In genomic region chr4:4859010-4859798, GRCh38 we compare ENCODE assay signal across 9 cellular contexts. TPM values are rescaled to one million over a fixed set of nuclear protein-coding genes. Genes with fewer than 3 reads are reported as not detected.
A peak's percentile ranks its signal among the peaks of the same experiment; 100 is the strongest.
DNase-seq lines count a peak whose midpoint lies in the region; ATAC-seq and TF ChIP-seq lines count a peak whose summit lies in the region.
"Had no signal": no experiment of that assay in that cellular context is flagged by ENCODE, and none has a peak within 500 bp of the region (broad histone marks: within the 10 kb centered on the region; RNA-seq: fewer than 3 reads in every experiment).

TSS of gene MSX1 (plus strand) at chr4:4859665. CDS start at chr4:4859900, 235 bp downstream.

- no peak within 1 kb of the TSS for H3K9ac ChIP-seq in SK-N-SH

- no peaks in the 10 kb centered on the region for H3K9me3 ChIP-seq in SK-N-SH
- H3K9me3 ChIP-seq in spleen = peaks cover 0 to 41% (median 0%) of the 10 kb centered on the region in 8 donors

- CTCF ChIA-PET in SK-N-SH (lab: Yijun Ruan, JAX) = interaction anchor here (1.0 kb wide), 1 partner anchor 10 kb away, joined by 5 read pairs; no protein-coding TSS in a partner anchor

- no peaks in the 10 kb centered on the region for H3F3A ChIP-seq in SK-N-SH (replicated peaks; ENCODE audit: insufficient read depth)

- H3K27me3 ChIP-seq in SK-N-SH (ENCODE audit: insufficient read depth) (peaks cover 77% of the 10 kb centered on the region), spleen (replicated peaks in 1 of 7) (peaks cover 3 to 100% (median 91%) of the 10 kb centered on the region in 7 donors)

- H3K4me1 ChIP-seq in SK-N-SH (ENCODE audit: control insufficient read depth in 1 of 2, insufficient read depth in 2 of 2, low read depth in 1 of 2, low read length in 1 of 2) (peaks cover 0 to 8% of the 10 kb centered on the region in 2 experiments; a peak in 1 of 4 replicates), spleen (peaks cover 0 to 76% (median 40%) of the 10 kb centered on the region in 6 donors)

- DNase-seq in DMS79 treated with DMSO at 0.1 percent for 48 hours (lab: John Stamatoyannopoulos, UW) (peak; percentile 15), DMS79 (lab: John Stamatoyannopoulos, UW) (no peak), HuH-7.5 (ENCODE audit: low spot score) (peak; percentile 98), SK-N-SH (peak; percentile 91), kidney glomerular epithelial cell (lab: John Stamatoyannopoulos, UW) (peak; percentile 33), spleen (peak; percentile 89)

- H3K36me3 ChIP-seq in SK-N-SH (replicated peaks in 1 of 2; ENCODE audit: control insufficient read depth in 1 of 2, insufficient read depth in 2 of 2, low read length in 1 of 2) = no peaks in the 10 kb centered on the region
- H3K36me3 ChIP-seq in spleen = peaks cover 0 to 23% (median 3%) of the 10 kb centered on the region in 6 donors

- H3K79me2 ChIP-seq in SK-N-SH (ENCODE audit: insufficient read depth) = no peaks in the 10 kb centered on the region

- intact Hi-C loops in spleen (cut with DNase I; ENCODE audit: low total_unique reads) = no loop called here

- H3K9me2 ChIP-seq in SK-N-SH = no peaks in the 10 kb centered on the region

- peak within 1 kb of the TSS; percentile 79 for H2AFZ ChIP-seq in SK-N-SH (ENCODE audit: low read depth)

- peak within 1 kb of the TSS; percentile 81 for H3K4me2 ChIP-seq in SK-N-SH

- POLR2A ChIA-PET in SK-N-SH (lab: Yijun Ruan, JAX) = no interaction called here

- H3K4me3 ChIP-seq in SK-N-SH (ENCODE audit: low read depth in 2 of 2, low read length in 1 of 2) = peak within 1 kb of the TSS; percentile 47 to 63
- peak within 1 kb of the TSS; percentile 33 to 78 (median 58) for H3K4me3 ChIP-seq in spleen

- TF ChIP-seq RAD21 in SK-N-SH (IDR thresholded peaks at IDR 0.05; ENCODE audit: low read length) = no peak

- TF ChIP-seq EP300 in SK-N-SH (IDR thresholded peaks at IDR 0.05; ENCODE audit: borderline replicate concordance in 1 of 2, low read depth in 1 of 2, low read length in 1 of 2) = no peak

- peak; percentile 89 for ATAC-seq in GM21619 (IDR thresholded peaks at IDR 0.05; ENCODE audit: unreplicated experiment)

- H3K27ac ChIP-seq in SK-N-SH (ENCODE audit: low read depth in 2 of 2, low read length in 1 of 2) = no peak within 1 kb of the TSS
- H3K27ac ChIP-seq in cingulate gyrus (ENCODE audit: low read depth, low read length) = peak within 1 kb of the TSS; percentile 47
- H3K27ac ChIP-seq in spleen = peak within 1 kb of the TSS; percentile 27 to 82 (median 78)
- H3K27ac ChIP-seq: 22Rv1 had no signal

- WGBS in SK-N-SH (ENCODE audit: low lambda C conversion rate) = 11% methylated on average over 8 of the region's 49 CpGs
- WGBS in spleen, 5 donors = 1 to 6% (median 2%) methylated on average over 12 to 49 of the region's 49 CpGs

- peak in 1 of 3 donors; percentile 68 for TF ChIP-seq POLR2A in spleen (IDR thresholded peaks at IDR 0.05)

- TF ChIP-seq CTCF in SK-N-SH (IDR thresholded peaks at IDR 0.05) (no peak), spleen (IDR thresholded peaks at IDR 0.05 in 8 of 11, conservative IDR thresholded peaks at IDR 0.05 in 3 of 11) (no peak)

- H4K20me1 ChIP-seq in SK-N-SH (ENCODE audit: insufficient read depth) = peaks cover 12% of the 10 kb centered on the region; the same call in 1 of the 2 replicates

TF ChIP-seq in SK-N-SH, 30 proteins besides CTCF, POLR2A, EP300 and RAD21:
- TF ChIP-seq YY1 (IDR thresholded peaks at IDR 0.05; ENCODE audit: low read depth) = no peak
- TF ChIP-seq RCOR1 (IDR thresholded peaks at IDR 0.05; ENCODE audit: low read length) = no peak

RNA-seq across cellular contexts. Expression of gene MSX1, which starts in this region (rescaled TPM):
- polyA plus RNA-seq in SK-N-SH (2012; rRNA removed) (1.5 and 2.1 TPM in 2 replicates), spleen (1 to 10 TPM; 1.1 to 2.6 (median 2.0) TPM)
- 0.97 and 1.7 TPM in 2 replicates for polyA plus RNA-seq in SK-N-SH (2012; cell fraction: cytosol; rRNA removed)
- 0.99 and 1.4 TPM in 2 replicates for polyA plus RNA-seq in SK-N-SH (2012; cell fraction: nucleus; rRNA removed)
- total RNA-seq in spleen = 1 to 10 TPM; 2.8 to 6.8 (median 5.2) TPM

Comparison
In these comparisons a context has a peak if more than half of its experiments do, and no peak if none do; other contexts are left out.
1. H3K27ac ChIP-seq: peak in cingulate gyrus (single experiment) and spleen (8 of 8); none in SK-N-SH (0 of 2).